15 cellular contexts compared by ENCODE assay signal in the genomic region with DNA sequence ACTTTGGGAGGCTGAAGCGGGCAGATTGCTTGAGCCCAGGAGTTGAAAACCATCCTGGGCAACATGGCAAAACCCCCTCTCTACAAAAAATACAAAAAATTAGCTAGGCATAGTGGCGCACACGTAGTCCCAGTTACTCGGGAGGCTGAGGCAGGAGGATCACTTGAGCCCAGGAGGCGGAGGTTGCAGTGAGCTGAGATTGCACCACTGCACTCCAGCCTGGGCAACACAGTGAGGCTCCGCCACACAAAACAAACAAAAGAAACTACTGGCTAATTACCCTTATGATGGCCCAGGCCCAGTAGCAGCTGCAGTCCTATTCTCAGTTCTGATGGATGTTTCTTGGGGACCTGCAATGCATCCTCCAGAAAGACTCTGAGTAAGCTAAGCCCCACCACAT. TPM values are rescaled to one million over a fixed set of nuclear protein-coding genes. Genes with fewer than 3 reads are reported as not detected.
"Had no signal": no experiment of that assay in that cellular context is flagged by ENCODE, and none has a peak within 500 bp of the region (broad histone marks: within the 10 kb centered on the region; RNA-seq: fewer than 3 reads in every experiment).

No MANE protein-coding gene starts in this region.

RNA-seq across cellular contexts. Expression of gene NRIP3, which starts 17.0 kb away (rescaled TPM):
- total RNA-seq: activated B cell treated with CpG ODN at 0.5 μM for 24 hours had no signal

RNA-seq across cellular contexts. Expression of gene ASCL3, which starts 44.0 kb away (rescaled TPM):
- total RNA-seq: activated B cell treated with CpG ODN at 0.5 μM for 24 hours; activated CD4-positive, alpha-beta memory T cell treated with anti-CD3 and anti-CD28 coated beads for 36 hours; activated CD4-positive, alpha-beta memory T cell treated with anti-CD3 and anti-CD28 coated beads, Interleukin-2, amount 10 ng/mL, durations not matched to agents 7 days and 5 days; activated CD4-positive, alpha-beta T cell treated with anti-CD3 and anti-CD28 coated beads for 36 hours; activated CD4-positive, alpha-beta T cell treated with anti-CD3 and anti-CD28 coated beads, Interleukin-2, amount 10 ng/mL, durations not matched to agents 24 days and 14 days; activated CD4-positive, alpha-beta T cell treated with anti-CD3 and anti-CD28 coated beads, Interleukin-2, amount 10 ng/mL, durations not matched to agents 7 days and 5 days; activated CD8-positive, alpha-beta memory T cell treated with anti-CD3 and anti-CD28 coated beads for 36 hours; activated CD8-positive, alpha-beta memory T cell treated with anti-CD3 and anti-CD28 coated beads, Interleukin-2, amount 10 ng/mL, durations not matched to agents 7 days and 5 days; activated CD8-positive, alpha-beta T cell treated with anti-CD3 and anti-CD28 coated beads for 36 hours; activated CD8-positive, alpha-beta T cell treated with anti-CD3 and anti-CD28 coated beads, Interleukin-2, amount 10 ng/mL, durations not matched to agents 7 days and 5 days; T-cell; T-helper 1 cell treated with Interleukin-12 subunit alpha and Interleukin-12 subunit beta and Interleukin-4 antibody, amounts not matched to agents 30 ng/mL and 1 ng/mL, for 36 hours; T-helper 17 cell; T-helper 2 cell treated with Interferon-gamma antibody and Interleukin-4, amounts not matched to agents 100 ng/mL and 5 ng/mL, for 36 hours; WTC11 had no signal

RNA-seq across cellular contexts. Expression of gene C11orf16, which starts 54.0 kb away (rescaled TPM):
- total RNA-seq: activated B cell treated with CpG ODN at 0.5 μM for 24 hours; activated CD4-positive, alpha-beta memory T cell treated with anti-CD3 and anti-CD28 coated beads for 36 hours; activated CD4-positive, alpha-beta memory T cell treated with anti-CD3 and anti-CD28 coated beads, Interleukin-2, amount 10 ng/mL, durations not matched to agents 7 days and 5 days; activated CD4-positive, alpha-beta T cell treated with anti-CD3 and anti-CD28 coated beads for 36 hours; activated CD4-positive, alpha-beta T cell treated with anti-CD3 and anti-CD28 coated beads, Interleukin-2, amount 10 ng/mL, durations not matched to agents 24 days and 14 days; activated CD4-positive, alpha-beta T cell treated with anti-CD3 and anti-CD28 coated beads, Interleukin-2, amount 10 ng/mL, durations not matched to agents 7 days and 5 days; activated CD8-positive, alpha-beta memory T cell treated with anti-CD3 and anti-CD28 coated beads for 36 hours; activated CD8-positive, alpha-beta memory T cell treated with anti-CD3 and anti-CD28 coated beads, Interleukin-2, amount 10 ng/mL, durations not matched to agents 7 days and 5 days; activated CD8-positive, alpha-beta T cell treated with anti-CD3 and anti-CD28 coated beads for 36 hours; activated CD8-positive, alpha-beta T cell treated with anti-CD3 and anti-CD28 coated beads, Interleukin-2, amount 10 ng/mL, durations not matched to agents 7 days and 5 days; T-cell; T-helper 1 cell treated with Interleukin-12 subunit alpha and Interleukin-12 subunit beta and Interleukin-4 antibody, amounts not matched to agents 30 ng/mL and 1 ng/mL, for 36 hours; T-helper 17 cell; T-helper 2 cell treated with Interferon-gamma antibody and Interleukin-4, amounts not matched to agents 100 ng/mL and 5 ng/mL, for 36 hours had no signal
